ENCODE assay signal across 26 cellular contexts in the genomic region with DNA sequence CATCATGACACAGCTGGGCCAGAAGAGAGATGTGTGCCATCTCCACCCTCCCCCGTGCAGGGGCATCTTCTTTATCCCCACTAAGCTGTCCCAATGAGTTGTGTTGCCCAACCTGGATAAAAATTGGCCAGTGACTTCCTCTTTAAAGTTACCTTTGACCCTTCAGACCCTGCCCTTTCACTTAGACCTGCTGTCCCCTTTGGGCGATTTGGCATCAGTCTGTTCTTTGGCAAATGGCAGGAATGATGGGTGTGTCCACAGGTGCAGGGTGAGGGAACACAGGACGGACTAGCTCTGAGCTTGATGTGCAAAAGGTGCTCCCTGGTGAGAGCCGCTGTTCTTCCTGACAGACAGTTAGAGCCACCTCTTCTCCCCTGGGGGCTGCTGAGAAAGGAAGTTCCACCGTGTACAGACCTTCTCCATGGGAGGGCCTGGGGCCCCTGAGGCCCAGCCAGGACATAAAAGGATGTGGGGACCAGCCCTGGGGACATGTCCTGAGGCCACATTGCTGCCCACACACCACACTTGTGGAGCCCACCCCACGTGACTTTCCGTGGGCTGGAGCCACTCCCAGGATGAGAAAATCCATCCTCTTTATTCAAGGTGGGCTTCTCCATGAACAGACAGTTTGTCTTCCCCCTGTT. TPM values are rescaled to one million over a fixed set of nuclear protein-coding genes. Genes with fewer than 3 reads are reported as not detected.
DNase-seq lines count a peak whose midpoint lies in the region; ATAC-seq, FAIRE-seq and TF ChIP-seq lines count a peak whose summit lies in the region.
"Had no signal": no experiment of that assay in that cellular context is flagged by ENCODE, and none has a peak within 500 bp of the region (broad histone marks: within the 10 kb centered on the region; RNA-seq: fewer than 3 reads in every experiment).

No MANE protein-coding gene starts in this region.

- H3K27ac Mint-ChIP-seq in activated naive CD4-positive, alpha-beta T cell treated with anti-CD3 and anti-CD28 coated beads, Interleukin-2, amount 50 U/mL, for 72 hours = peak overlapping the region; percentile 62 to 74
- no peak overlapping the region for H3K27ac Mint-ChIP-seq in activated naive CD4-positive, alpha-beta T cell treated with anti-CD3 and anti-CD28 coated beads, Interleukin-2, amount 10 ng/mL, durations not matched to agents 7 days and 5 days
- H3K27ac Mint-ChIP-seq: CD4-positive, CD25-positive, alpha-beta regulatory T cell; CD8-positive, alpha-beta T cell; HFFc6 had no signal

- H3K36me3 Mint-ChIP-seq in activated naive CD4-positive, alpha-beta T cell treated with anti-CD3 and anti-CD28 coated beads, Interleukin-2, amount 50 U/mL, for 72 hours = peaks cover 0 to 4% of the 10 kb centered on the region in 2 donors
- H3K36me3 Mint-ChIP-seq in activated naive CD4-positive, alpha-beta T cell treated with anti-CD3 and anti-CD28 coated beads, Interleukin-2, amount 10 ng/mL, durations not matched to agents 7 days and 5 days = no peaks in the 10 kb centered on the region
- H3K36me3 Mint-ChIP-seq: CD4-positive, CD25-positive, alpha-beta regulatory T cell; CD8-positive, alpha-beta T cell had no signal

- ATAC-seq in activated naive CD4-positive, alpha-beta T cell treated with anti-CD3 and anti-CD28 coated beads, Interleukin-2, amount 50 U/mL, for 72 hours = no peak
- ATAC-seq in HG03469 (IDR thresholded peaks at IDR 0.05; ENCODE audit: unreplicated experiment) (no peak), GM18867 (IDR thresholded peaks at IDR 0.05; ENCODE audit: unreplicated experiment) (no peak)
- ATAC-seq: A549; CD8-positive, alpha-beta T cell; GM12878 had no signal

- peak; percentile 77 for FAIRE-seq in bronchial epithelial cell (lab: Jason Lieb, UNC)
- no peak for FAIRE-seq in small intestine (lab: Jason Lieb, UNC)
- FAIRE-seq: A549, G401.6, GM12878, GM18507, H54 had no signal

- WGBS in small intestine, 3 donors = 24 to 55% (median 28%) methylated on average over 7 of the region's 7 CpGs

- H3K27ac ChIP-seq in BLaER1 treated with 17β-estradiol and CSF1 and Interleukin-3, amounts not matched to agents 10 nM and 100 nM = no peak overlapping the region
- no peak overlapping the region for H3K27ac ChIP-seq in small intestine (ENCODE audit: low read depth in 1 of 2, low read length in 1 of 2)
- H3K27ac ChIP-seq: A549, C4-2B had no signal

- no peak for DNase-seq in activated naive CD4-positive, alpha-beta T cell treated with anti-CD3 and anti-CD28 coated beads, Interleukin-2, amount 50 U/mL, for 72 hours (ENCODE audit: low spot score in 2 of 2)
- no peak for DNase-seq in activated naive CD4-positive, alpha-beta T cell treated with anti-CD3 and anti-CD28 coated beads, Interleukin-2, amount 10 ng/mL, durations not matched to agents 7 days and 5 days
- DNase-seq in bronchial epithelial cell (ENCODE audit: low read depth) (no peak), small intestine (peak; percentile 18), Kasumi-1 (lab: John Stamatoyannopoulos, UW) (no peak)
- DNase-seq: 8988T; ACHN; AML-193; BE2C; Caco-2; CD4-positive, CD25-positive, alpha-beta regulatory T cell; CD8-positive, alpha-beta T cell; DMS153; DND-41; GOT3; HFFc6 had no signal

- no peaks in the 10 kb centered on the region for H3K36me3 ChIP-seq in BLaER1 treated with 17β-estradiol and CSF1 and Interleukin-3, amounts not matched to agents 10 nM and 100 nM
- H3K36me3 ChIP-seq in bronchial epithelial cell (ENCODE audit: control insufficient read depth, insufficient read depth, low read length) = no peaks in the 10 kb centered on the region
- H3K36me3 ChIP-seq in small intestine (ENCODE audit: control insufficient read depth in 2 of 2, insufficient read depth in 2 of 2, low read length in 2 of 2) = no peaks in the 10 kb centered on the region
- H3K36me3 ChIP-seq: BE2C, HAP-1 had no signal

- H3K9me3 Mint-ChIP-seq in activated naive CD4-positive, alpha-beta T cell treated with anti-CD3 and anti-CD28 coated beads, Interleukin-2, amount 50 U/mL, for 72 hours = peaks cover 7 to 19% of the 10 kb centered on the region in 2 donors
- H3K9me3 Mint-ChIP-seq in activated naive CD4-positive, alpha-beta T cell treated with anti-CD3 and anti-CD28 coated beads, Interleukin-2, amount 10 ng/mL, durations not matched to agents 7 days and 5 days = no peaks in the 10 kb centered on the region
- H3K9me3 Mint-ChIP-seq: CD8-positive, alpha-beta T cell had no signal

- H3K27me3 ChIP-seq in BLaER1 treated with 17β-estradiol and CSF1 and Interleukin-3, amounts not matched to agents 10 nM and 100 nM = no peaks in the 10 kb centered on the region
- H3K27me3 ChIP-seq in bronchial epithelial cell (ENCODE audit: control insufficient read depth, insufficient read depth, low read length) (no peaks in the 10 kb centered on the region), small intestine (ENCODE audit: control insufficient read depth in 2 of 2, insufficient read depth in 2 of 2, low read length in 2 of 2) (no peaks in the 10 kb centered on the region)
- H3K27me3 ChIP-seq: BE2C had no signal

- H3K4me1 ChIP-seq in BLaER1 treated with 17β-estradiol and CSF1 and Interleukin-3, amounts not matched to agents 10 nM and 100 nM = peaks cover 0 to 20% (median 16%) of the 10 kb centered on the region in 10 experiments; a peak in 16 of 20 replicates
- H3K4me1 ChIP-seq in small intestine (ENCODE audit: control insufficient read depth in 2 of 2, insufficient read depth in 1 of 2, low read depth in 1 of 2, low read length in 1 of 2) = no peaks in the 10 kb centered on the region
- H3K4me1 ChIP-seq: A549, BE2C, Caco-2, HAP-1 had no signal

- H3K4me1 Mint-ChIP-seq in activated naive CD4-positive, alpha-beta T cell treated with anti-CD3 and anti-CD28 coated beads, Interleukin-2, amount 10 ng/mL, durations not matched to agents 7 days and 5 days = no peaks in the 10 kb centered on the region
- H3K4me1 Mint-ChIP-seq: CD4-positive, CD25-positive, alpha-beta regulatory T cell had no signal

- CTCF ChIA-PET in activated naive CD4-positive, alpha-beta T cell treated with anti-CD3 and anti-CD28 coated beads, Interleukin-2, amount 10 ng/mL, durations not matched to agents 7 days and 5 days (lab: Charles Lee) = no interaction called here

- no peak overlapping the region for H3K4me3 ChIP-seq in BLaER1 treated with 17β-estradiol and CSF1 and Interleukin-3, amounts not matched to agents 10 nM and 100 nM
- no peak overlapping the region for H3K4me3 ChIP-seq in bronchial epithelial cell (ENCODE audit: low read depth, low read length)
- H3K4me3 ChIP-seq in small intestine (ENCODE audit: low read depth in 1 of 2, low read length in 2 of 2) = no peak overlapping the region
- H3K4me3 ChIP-seq: A549, GM12878, HAP-1 had no signal

- H3K9me3 ChIP-seq in BLaER1 treated with 17β-estradiol and CSF1 and Interleukin-3, amounts not matched to agents 10 nM and 100 nM (replicated peaks in 1 of 11) = no peaks in the 10 kb centered on the region
- no peaks in the 10 kb centered on the region for H3K9me3 ChIP-seq in small intestine (ENCODE audit: control insufficient read depth, low read depth)
- H3K9me3 ChIP-seq: A549, BE2C, Caco-2, HAP-1 had no signal

- H3K4me2 ChIP-seq in BLaER1 treated with 17β-estradiol and CSF1 and Interleukin-3, amounts not matched to agents 10 nM and 100 nM = peak overlapping the region in 9 of 11 experiments; percentile 33 to 68 (median 50); a peak in 18 of 22 replicates
- H3K4me2 ChIP-seq: A549 had no signal

- H3K4me3 Mint-ChIP-seq in activated naive CD4-positive, alpha-beta T cell treated with anti-CD3 and anti-CD28 coated beads, Interleukin-2, amount 10 ng/mL, durations not matched to agents 7 days and 5 days = no peak overlapping the region
- H3K4me3 Mint-ChIP-seq: CD4-positive, CD25-positive, alpha-beta regulatory T cell; CD8-positive, alpha-beta T cell; HFFc6 had no signal

- no peak overlapping the region for H3K9ac ChIP-seq in BLaER1 treated with 17β-estradiol and CSF1 and Interleukin-3, amounts not matched to agents 10 nM and 100 nM

- H3K27me3 Mint-ChIP-seq in activated naive CD4-positive, alpha-beta T cell treated with anti-CD3 and anti-CD28 coated beads, Interleukin-2, amount 10 ng/mL, durations not matched to agents 7 days and 5 days = peaks cover 19% of the 10 kb centered on the region

- no peak for TF ChIP-seq CTCF in bronchial epithelial cell (IDR thresholded peaks at IDR 0.05; ENCODE audit: insufficient read depth, low read length, severe bottlenecking)

- 0 out of 22 replicates have a peak, but pooled peaks cover 0 to under 1% (median 0%) of the 10 kb centered on the region in 11 experiments for H4K20me1 ChIP-seq in BLaER1 treated with 17β-estradiol and CSF1 and Interleukin-3, amounts not matched to agents 10 nM and 100 nM

RNA-seq across cellular contexts. Expression of gene CYP4F8, which starts 1.7 kb away (rescaled TPM):
- not detected for total RNA-seq in activated naive CD4-positive, alpha-beta T cell treated with anti-CD3 and anti-CD28 coated beads, Interleukin-2, amount 50 U/mL, for 72 hours
- not detected in 2 replicates for total RNA-seq in bronchial epithelial cell
- polyA plus RNA-seq in small intestine = not detected
- total RNA-seq: Caco-2; CD4-positive, CD25-positive, alpha-beta regulatory T cell; CD8-positive, alpha-beta T cell; GM12878; HFFc6 had no signal
- polyA plus RNA-seq: A549; CD4-positive, CD25-positive, alpha-beta regulatory T cell; GM12878 had no signal

RNA-seq across cellular contexts. Expression of gene CYP4F3, which starts 23.9 kb away (rescaled TPM):
- under 1 TPM; 0.14 to 0.18 TPM for total RNA-seq in activated naive CD4-positive, alpha-beta T cell treated with anti-CD3 and anti-CD28 coated beads, Interleukin-2, amount 50 U/mL, for 72 hours
- total RNA-seq in bronchial epithelial cell = 2.9 and 3.2 TPM in 2 replicates
- polyA plus RNA-seq in small intestine = 10 to 100 TPM in 1 of 3 donors, 1 to 10 TPM in 2; 2.3 to 11.1 (median 4.7) TPM
- total RNA-seq: CD4-positive, CD25-positive, alpha-beta regulatory T cell; CD8-positive, alpha-beta T cell; HFFc6 had no signal
- polyA plus RNA-seq: CD4-positive, CD25-positive, alpha-beta regulatory T cell had no signal

RNA-seq across cellular contexts. Expression of gene CYP4F12, which starts 56.1 kb away (rescaled TPM):
- under 1 TPM in 1 of 2 donors, not detected in 1; 0.32 TPM for total RNA-seq in activated naive CD4-positive, alpha-beta T cell treated with anti-CD3 and anti-CD28 coated beads, Interleukin-2, amount 50 U/mL, for 72 hours
- 2.6 and 7.8 TPM in 2 replicates for total RNA-seq in bronchial epithelial cell
- polyA plus RNA-seq in small intestine = 100 to 1,000 TPM in 2 of 3 donors, 10 to 100 TPM in 1; 46.9 to 398 (median 300) TPM
- total RNA-seq: CD4-positive, CD25-positive, alpha-beta regulatory T cell; GM12878; HFFc6 had no signal
